7 cellular contexts compared by ENCODE assay signal in genomic region chr1:87826639-87827345, GRCh38.
DNase-seq lines count a peak whose midpoint lies in the region; ATAC-seq and TF ChIP-seq lines count a peak whose summit lies in the region.

No MANE protein-coding gene starts in this region.

- no peaks in the 10 kb centered on the region for H3K27me3 ChIP-seq in gastroesophageal sphincter
- no peaks in the 10 kb centered on the region for H3K27me3 ChIP-seq in stomach smooth muscle (ENCODE audit: control insufficient read depth in 1 of 2, insufficient read depth in 2 of 2, low read length in 2 of 2)

- no peak overlapping the region for H3K9ac ChIP-seq in stomach smooth muscle (ENCODE audit: low read length in 2 of 2)

- TF ChIP-seq POLR2A in gastroesophageal sphincter (IDR thresholded peaks at IDR 0.05): no peak

- ATAC-seq in HG03045 (IDR thresholded peaks at IDR 0.05; ENCODE audit: unreplicated experiment): peak; percentile 84
- ATAC-seq in gastroesophageal sphincter: peak; percentile 78

- H3K36me3 ChIP-seq in gastroesophageal sphincter (no peaks in the 10 kb centered on the region), stomach smooth muscle (ENCODE audit: control insufficient read depth in 2 of 2, insufficient read depth in 2 of 2, low read length in 2 of 2) (no peaks in the 10 kb centered on the region)

- H3K9me3 ChIP-seq in gastroesophageal sphincter: no peaks in the 10 kb centered on the region
- no peaks in the 10 kb centered on the region for H3K9me3 ChIP-seq in stomach smooth muscle (ENCODE audit: control insufficient read depth in 2 of 2, low read length in 2 of 2)

- H3K4me1 ChIP-seq in gastroesophageal sphincter (peaks cover 0 to 8% (median 0%) of the 10 kb centered on the region in 3 donors), stomach smooth muscle (ENCODE audit: control insufficient read depth, insufficient read depth, low read length) (no peaks in the 10 kb centered on the region)

- TF ChIP-seq CTCF in gastroesophageal sphincter (IDR thresholded peaks at IDR 0.05): no peak

- DNase-seq in GM19240 (ENCODE audit: insufficient read length, low spot score) (peak; percentile 25), RPMI7951 (ENCODE audit: low read depth) (peak; percentile 41), middle frontal gyrus (ENCODE audit: extremely low spot score, low spot score) (no peak)
- DNase-seq in stimulated activated CD4-positive, alpha-beta T cell treated with anti-CD3 and anti-CD28 coated beads, Interleukin-2, amount 100 ng/mL, for 24 hours: no peak

- H3K27ac ChIP-seq in gastroesophageal sphincter (no peak overlapping the region), stomach smooth muscle (ENCODE audit: low read length) (no peak overlapping the region)

- TF ChIP-seq EP300 in gastroesophageal sphincter (IDR thresholded peaks at IDR 0.05): no peak

- WGBS in gastroesophageal sphincter (ENCODE audit: low coverage in 1 of 2), 2 donors: 30 to 35% methylated on average over 7 of the region's 7 CpGs

- H3K4me3 ChIP-seq in gastroesophageal sphincter: peak overlapping the region in 1 of 2 donors; percentile 7
- peak overlapping the region; percentile 17 to 52 for H3K4me3 ChIP-seq in stomach smooth muscle (ENCODE audit: low read length in 2 of 2)

Comparison
In these comparisons a context has a peak if more than half of its experiments do, and no peak if none do; other contexts are left out.
1. DNase-seq: peak in GM19240 (single experiment) and RPMI7951 (single experiment); none in middle frontal gyrus (single experiment) and stimulated activated CD4-positive, alpha-beta T cell treated with anti-CD3 and anti-CD28 coated beads, Interleukin-2, amount 100 ng/mL, for 24 hours (0 of 2).